In genomic region chr1:32394890-32395415, GRCh38 we compare ENCODE assay signal across 8 cellular contexts. TPM values are rescaled to one million over a fixed set of nuclear protein-coding genes. Genes with fewer than 3 reads are reported as not detected.
DNase-seq lines count a peak whose midpoint lies in the region; ATAC-seq and TF ChIP-seq lines count a peak whose summit lies in the region.

No MANE protein-coding gene starts in this region.

- intact Hi-C loops in uterus (cut with DNase I; ENCODE audit: low total_unique reads) = no loop called here

- TF ChIP-seq CTCF in brain microvascular endothelial cell (IDR thresholded peaks at IDR 0.05; ENCODE audit: low read depth, low read length, missing control alignments) (no peak), lung (IDR thresholded peaks at IDR 0.05; ENCODE audit: control extremely low read depth, extremely low read depth) (no peak), uterus (IDR thresholded peaks at IDR 0.05) (no peak)

- WGBS in lung, 2 donors = 1 to 2% methylated on average over 14 of the region's 14 CpGs

- H3K36me3 ChIP-seq in brain microvascular endothelial cell (replicated peaks) = peaks cover 13% of the 10 kb centered on the region
- H3K36me3 ChIP-seq in lung (ENCODE audit: control insufficient read depth in 2 of 2, insufficient read depth in 2 of 2, low read length in 2 of 2) = peaks cover 10 to 12% of the 10 kb centered on the region in 2 donors
- no peaks in the 10 kb centered on the region for H3K36me3 ChIP-seq in uterus

- TF ChIP-seq POLR2A in uterus (IDR thresholded peaks at IDR 0.05) = no peak

- H3K4me3 ChIP-seq in brain microvascular endothelial cell (ENCODE audit: low read depth, low read length) = peak overlapping the region; percentile 91
- peak overlapping the region; percentile 34 for H3K4me3 ChIP-seq in lung
- peak overlapping the region; percentile 83 to 96 for H3K4me3 ChIP-seq in uterus

- in situ Hi-C loops in brain microvascular endothelial cell (cut with HindIII; ENCODE audit: low pct_ligation_motif_present, low sequenced_read_pairs) = no loop called here

- no peaks in the 10 kb centered on the region for H3K9me3 ChIP-seq in lung (ENCODE audit: control insufficient read depth in 2 of 2, insufficient read depth in 1 of 2, low read length in 1 of 2)
- no peaks in the 10 kb centered on the region for H3K9me3 ChIP-seq in uterus

- ATAC-seq in lung (ENCODE audit: insufficient read depth, low FRiP score) = no peak
- ATAC-seq in GM18502 (IDR thresholded peaks at IDR 0.05; ENCODE audit: poor library complexity, unreplicated experiment) = no peak

- H3K4me1 ChIP-seq in lung (ENCODE audit: control insufficient read depth in 2 of 2, insufficient read depth in 2 of 2, low read length in 2 of 2) = peaks cover 7 to 10% of the 10 kb centered on the region in 2 donors
- H3K4me1 ChIP-seq in uterus = peaks cover 11 to 13% of the 10 kb centered on the region in 2 donors

- H3K27me3 ChIP-seq in brain microvascular endothelial cell (replicated peaks) (no peaks in the 10 kb centered on the region), lung (ENCODE audit: control insufficient read depth, insufficient read depth) (no peaks in the 10 kb centered on the region), uterus (no peaks in the 10 kb centered on the region)

- peak overlapping the region; percentile 93 for H3K27ac ChIP-seq in brain microvascular endothelial cell
- H3K27ac ChIP-seq in lung (ENCODE audit: low read depth in 1 of 2, low read length in 1 of 2) = peak overlapping the region; percentile 82 to 89
- peak overlapping the region; percentile 87 to 96 for H3K27ac ChIP-seq in uterus

- DNase-seq in NCI-H146 treated with DMSO at 0.1 percent for 48 hours (lab: John Stamatoyannopoulos, UW; ENCODE audit: unreplicated experiment) = peak; percentile 41
- no peak for DNase-seq in NCI-H146 (lab: John Stamatoyannopoulos, UW)
- DNase-seq in M059J (ENCODE audit: low read depth) = peak; percentile 23
- DNase-seq in brain microvascular endothelial cell = no peak
- DNase-seq in lung (ENCODE audit: low spot score) = no peak
- no peak for DNase-seq in uterus
- no peak for DNase-seq in activated CD4-positive, CD25-positive, alpha-beta regulatory T cell treated with anti-CD3 and anti-CD28 coated beads, Interleukin-2, amount 50 U/mL, for 72 hours

RNA-seq across cellular contexts. Expression of gene BSDC1, which starts 0.7 kb away (rescaled TPM):
- 86.0 and 91.7 TPM in 2 replicates for total RNA-seq in M059J (2014; rRNA removed; shearing (Covaris generic))
- total RNA-seq in lung (10 to 100 TPM; 58.7 to 80.5 TPM), uterus (10 to 100 TPM; 25.9 to 77.4 (median 65.2) TPM)
- polyA plus RNA-seq in lung = 10 to 100 TPM; 32.8 to 38.0 TPM

RNA-seq across cellular contexts. Expression of gene TSSK3, which starts 32.6 kb away (rescaled TPM):
- total RNA-seq in M059J (2014; rRNA removed; shearing (Covaris generic)) = 0.07 TPM in 1 of 2 replicates, not detected in the other
- total RNA-seq in lung (1 to 10 TPM in 1 of 2 donors, under 1 TPM in 1; 0.46 to 1.4 TPM), uterus (10 to 100 TPM in 1 of 4 donors, under 1 TPM in 1, not detected in 2; 0.35 to 21.3 TPM)
- 1 to 10 TPM in 1 of 2 donors, under 1 TPM in 1; 0.37 to 1.0 TPM for polyA plus RNA-seq in lung

RNA-seq across cellular contexts. Expression of gene FAM229A, which starts 32.7 kb away (rescaled TPM):
- 0.42 and 1.2 TPM in 2 replicates for total RNA-seq in M059J (2014; rRNA removed; shearing (Covaris generic))
- total RNA-seq in lung (1 to 10 TPM; 2.2 to 7.0 TPM), uterus (10 to 100 TPM in 2 of 4 donors, 1 to 10 TPM in 1, not detected in 1; 5.2 to 20.2 (median 14.4) TPM)
- 1 to 10 TPM; 3.2 to 7.2 TPM for polyA plus RNA-seq in lung

RNA-seq across cellular contexts. Expression of gene MARCKSL1, which starts 58.9 kb away (rescaled TPM):
- 73.3 and 110 TPM in 2 replicates for total RNA-seq in M059J (2014; rRNA removed; shearing (Covaris generic))
- 10 to 100 TPM; 37.9 to 78.4 TPM for total RNA-seq in lung
- 10 to 100 TPM; 28.4 to 41.2 TPM for polyA plus RNA-seq in lung
- 10 to 100 TPM; 14.7 to 93.3 (median 53.0) TPM for total RNA-seq in uterus

Comparison
In these comparisons a context has a peak if more than half of its experiments do, and no peak if none do; other contexts are left out.
1. DNase-seq: peak in NCI-H146 treated with DMSO at 0.1 percent for 48 hours (single experiment) and M059J (single experiment); none in NCI-H146 (single experiment), brain microvascular endothelial cell (single experiment), lung (single experiment), uterus (0 of 2) and activated CD4-positive, CD25-positive, alpha-beta regulatory T cell treated with anti-CD3 and anti-CD28 coated beads, Interleukin-2, amount 50 U/mL, for 72 hours (single experiment).
2. H3K4me3 ChIP-seq: peak in every context shown above with its lines; median percentile 91 in brain microvascular endothelial cell; 90 in uterus; 34 in lung.
3. Peak in every context shown above with its lines, with median percentiles within 50 percentile points of each other: H3K27ac ChIP-seq.